Comparison of ENCODE assay signal across 1 cellular context in the genomic region with DNA sequence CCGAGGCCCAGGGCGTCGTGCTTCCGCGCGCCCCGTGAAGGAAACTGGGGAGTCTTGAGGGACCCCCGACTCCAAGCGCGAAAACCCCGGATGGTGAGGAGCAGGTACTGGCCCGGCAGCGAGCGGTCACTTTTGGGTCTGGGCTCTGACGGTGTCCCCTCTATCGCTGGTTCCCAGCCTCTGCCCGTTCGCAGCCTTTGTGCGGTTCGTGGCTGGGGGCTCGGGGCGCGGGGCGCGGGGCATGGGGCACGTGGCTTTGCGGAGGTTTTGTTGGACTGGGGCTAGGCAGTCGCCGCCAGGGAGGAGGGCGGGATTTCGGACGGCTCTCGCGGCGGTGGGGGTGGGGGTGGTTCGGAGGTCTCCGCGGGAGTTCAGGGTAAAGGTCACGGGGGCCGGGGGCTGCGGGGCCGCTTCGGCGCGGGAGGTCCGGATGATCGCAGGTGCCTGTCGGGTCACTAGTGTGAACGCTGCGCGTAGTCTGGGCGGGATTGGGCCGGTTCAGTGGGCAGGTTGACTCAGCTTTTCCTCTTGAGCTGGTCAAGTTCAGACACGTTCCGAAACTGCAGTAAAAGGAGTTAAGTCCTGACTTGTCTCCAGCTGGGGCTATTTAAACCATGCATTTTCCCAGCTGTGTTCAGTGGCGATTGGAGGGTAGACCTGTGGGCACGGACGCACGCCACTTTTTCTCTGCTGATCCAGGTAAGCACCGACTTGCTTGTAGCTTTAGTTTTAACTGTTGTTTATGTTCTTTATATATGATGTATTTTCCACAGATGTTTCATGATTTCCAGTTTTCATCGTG.
TF ChIP-seq lines count a peak whose summit lies in the region.

No MANE protein-coding gene starts in this region.

TF ChIP-seq in HepG2, 621 proteins besides CTCF, POLR2A, EP300 and RAD21 (continued from another document and continues in another):
- TF ChIP-seq, protein P1, sequence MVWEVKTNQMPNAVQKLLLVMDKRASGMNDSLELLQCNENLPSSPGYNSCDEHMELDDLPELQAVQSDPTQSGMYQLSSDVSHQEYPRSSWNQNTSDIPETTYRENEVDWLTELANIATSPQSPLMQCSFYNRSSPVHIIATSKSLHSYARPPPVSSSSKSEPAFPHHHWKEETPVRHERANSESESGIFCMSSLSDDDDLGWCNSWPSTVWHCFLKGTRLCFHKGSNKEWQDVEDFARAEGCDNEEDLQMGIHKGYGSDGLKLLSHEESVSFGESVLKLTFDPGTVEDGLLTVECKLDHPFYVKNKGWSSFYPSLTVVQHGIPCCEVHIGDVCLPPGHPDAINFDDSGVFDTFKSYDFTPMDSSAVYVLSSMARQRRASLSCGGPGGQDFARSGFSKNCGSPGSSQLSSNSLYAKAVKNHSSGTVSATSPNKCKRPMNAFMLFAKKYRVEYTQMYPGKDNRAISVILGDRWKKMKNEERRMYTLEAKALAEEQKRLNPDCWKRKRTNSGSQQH (CRISPR knock-in tag; IDR thresholded peaks at IDR 0.05; ENCODE audit: low read depth) = peak; percentile 61; the same call in 1 of the 2 replicates
- TF ChIP-seq DNMT1 (CRISPR knock-in tag; IDR thresholded peaks at IDR 0.05) (no peak; the same call in 1 of the 2 replicates), HMG20B (CRISPR knock-in tag; conservative IDR thresholded peaks at IDR 0.05) (0 out of 2 replicates have a peak, but pooled peaks have one; percentile 28), ZNF746 (CRISPR knock-in tag; IDR thresholded peaks at IDR 0.05) (peak; percentile 60; the same call in 1 of the 2 replicates), EZH2 (conservative IDR thresholded peaks at IDR 0.05; ENCODE audit: low read depth, low read length) (no peak), ZNF335 (CRISPR knock-in tag; IDR thresholded peaks at IDR 0.05) (no peak), ZNF34 (CRISPR knock-in tag; IDR thresholded peaks at IDR 0.05; ENCODE audit: borderline replicate concordance) (no peak), SMARCC2 (IDR thresholded peaks at IDR 0.05) (no peak), ZNF629 (CRISPR knock-in tag; conservative IDR thresholded peaks at IDR 0.05) (no peak), ZFP41 (CRISPR knock-in tag; IDR thresholded peaks at IDR 0.05; ENCODE audit: borderline replicate concordance) (no peak), ZBTB21 (CRISPR knock-in tag; IDR thresholded peaks at IDR 0.05) (no peak), TCF7 (IDR thresholded peaks at IDR 0.05; ENCODE audit: low read depth) (no peak), KDM1A (CRISPR knock-in tag; IDR thresholded peaks at IDR 0.05) (0 out of 2 replicates have a peak, but pooled peaks have one; percentile 20), ZFY (CRISPR knock-in tag; IDR thresholded peaks at IDR 0.05) (peak; percentile 61; the same call in 1 of the 2 replicates), SRF (IDR thresholded peaks at IDR 0.05; ENCODE audit: low read depth, low read length) (no peak), MTF2 (CRISPR knock-in tag; IDR thresholded peaks at IDR 0.05; ENCODE audit: borderline replicate concordance) (no peak), ZFP36 (IDR thresholded peaks at IDR 0.05; ENCODE audit: borderline replicate concordance, low read depth, low read length, partially characterized antibody) (no peak), ZNF256 (CRISPR knock-in tag; conservative IDR thresholded peaks at IDR 0.05) (no peak), ZSCAN20 (CRISPR knock-in tag; IDR thresholded peaks at IDR 0.05; ENCODE audit: borderline replicate concordance) (no peak), PAWR (CRISPR knock-in tag; IDR thresholded peaks at IDR 0.05; ENCODE audit: borderline replicate concordance) (no peak), ZNF839 (CRISPR knock-in tag; IDR thresholded peaks at IDR 0.05; ENCODE audit: borderline replicate concordance) (no peak), ZNF20 (CRISPR knock-in tag; IDR thresholded peaks at IDR 0.05) (no peak), ATF7 (IDR thresholded peaks at IDR 0.05) (no peak), ATF7 (CRISPR knock-in tag; IDR thresholded peaks at IDR 0.05) (no peak), ZSCAN25 (CRISPR knock-in tag; IDR thresholded peaks at IDR 0.05) (peak; percentile 45; the same call in 1 of the 2 replicates), MLLT10 (CRISPR knock-in tag; IDR thresholded peaks at IDR 0.05) (peak; percentile 98), ZZZ3 (CRISPR knock-in tag; IDR thresholded peaks at IDR 0.05; ENCODE audit: borderline replicate concordance) (0 out of 2 replicates have a peak, but pooled peaks have one; percentile 3), TEAD2 (CRISPR knock-in tag; IDR thresholded peaks at IDR 0.05) (no peak), RFX5 (IDR thresholded peaks at IDR 0.05; ENCODE audit: low read depth, low read length) (no peak), ZNF775 (CRISPR knock-in tag; IDR thresholded peaks at IDR 0.05; ENCODE audit: borderline replicate concordance) (0 out of 2 replicates have a peak, but pooled peaks have one; percentile 28), MXI1 (IDR thresholded peaks at IDR 0.05; ENCODE audit: borderline replicate concordance, low read depth, low read length) (peak; percentile 35; the same call in 2 of the 3 replicates)
- TF ChIP-seq, protein P2, sequence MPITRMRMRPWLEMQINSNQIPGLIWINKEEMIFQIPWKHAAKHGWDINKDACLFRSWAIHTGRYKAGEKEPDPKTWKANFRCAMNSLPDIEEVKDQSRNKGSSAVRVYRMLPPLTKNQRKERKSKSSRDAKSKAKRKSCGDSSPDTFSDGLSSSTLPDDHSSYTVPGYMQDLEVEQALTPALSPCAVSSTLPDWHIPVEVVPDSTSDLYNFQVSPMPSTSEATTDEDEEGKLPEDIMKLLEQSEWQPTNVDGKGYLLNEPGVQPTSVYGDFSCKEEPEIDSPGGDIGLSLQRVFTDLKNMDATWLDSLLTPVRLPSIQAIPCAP (CRISPR knock-in tag; IDR thresholded peaks at IDR 0.05; ENCODE audit: low read depth) = no peak
- TF ChIP-seq, protein P3, sequence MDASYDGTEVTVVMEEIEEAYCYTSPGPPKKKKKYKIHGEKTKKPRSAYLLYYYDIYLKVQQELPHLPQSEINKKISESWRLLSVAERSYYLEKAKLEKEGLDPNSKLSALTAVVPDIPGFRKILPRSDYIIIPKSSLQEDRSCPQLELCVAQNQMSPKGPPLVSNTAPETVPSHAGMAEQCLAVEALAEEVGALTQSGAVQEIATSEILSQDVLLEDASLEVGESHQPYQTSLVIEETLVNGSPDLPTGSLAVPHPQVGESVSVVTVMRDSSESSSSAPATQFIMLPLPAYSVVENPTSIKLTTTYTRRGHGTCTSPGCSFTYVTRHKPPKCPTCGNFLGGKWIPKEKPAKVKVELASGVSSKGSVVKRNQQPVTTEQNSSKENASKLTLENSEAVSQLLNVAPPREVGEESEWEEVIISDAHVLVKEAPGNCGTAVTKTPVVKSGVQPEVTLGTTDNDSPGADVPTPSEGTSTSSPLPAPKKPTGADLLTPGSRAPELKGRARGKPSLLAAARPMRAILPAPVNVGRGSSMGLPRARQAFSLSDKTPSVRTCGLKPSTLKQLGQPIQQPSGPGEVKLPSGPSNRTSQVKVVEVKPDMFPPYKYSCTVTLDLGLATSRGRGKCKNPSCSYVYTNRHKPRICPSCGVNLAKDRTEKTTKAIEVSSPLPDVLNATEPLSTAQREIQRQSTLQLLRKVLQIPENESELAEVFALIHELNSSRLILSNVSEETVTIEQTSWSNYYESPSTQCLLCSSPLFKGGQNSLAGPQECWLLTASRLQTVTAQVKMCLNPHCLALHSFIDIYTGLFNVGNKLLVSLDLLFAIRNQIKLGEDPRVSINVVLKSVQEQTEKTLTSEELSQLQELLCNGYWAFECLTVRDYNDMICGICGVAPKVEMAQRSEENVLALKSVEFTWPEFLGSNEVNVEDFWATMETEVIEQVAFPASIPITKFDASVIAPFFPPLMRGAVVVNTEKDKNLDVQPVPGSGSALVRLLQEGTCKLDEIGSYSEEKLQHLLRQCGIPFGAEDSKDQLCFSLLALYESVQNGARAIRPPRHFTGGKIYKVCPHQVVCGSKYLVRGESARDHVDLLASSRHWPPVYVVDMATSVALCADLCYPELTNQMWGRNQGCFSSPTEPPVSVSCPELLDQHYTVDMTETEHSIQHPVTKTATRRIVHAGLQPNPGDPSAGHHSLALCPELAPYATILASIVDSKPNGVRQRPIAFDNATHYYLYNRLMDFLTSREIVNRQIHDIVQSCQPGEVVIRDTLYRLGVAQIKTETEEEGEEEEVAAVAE (CRISPR knock-in tag; IDR thresholded peaks at IDR 0.05; ENCODE audit: borderline replicate concordance) = no peak
- TF ChIP-seq, protein P4, sequence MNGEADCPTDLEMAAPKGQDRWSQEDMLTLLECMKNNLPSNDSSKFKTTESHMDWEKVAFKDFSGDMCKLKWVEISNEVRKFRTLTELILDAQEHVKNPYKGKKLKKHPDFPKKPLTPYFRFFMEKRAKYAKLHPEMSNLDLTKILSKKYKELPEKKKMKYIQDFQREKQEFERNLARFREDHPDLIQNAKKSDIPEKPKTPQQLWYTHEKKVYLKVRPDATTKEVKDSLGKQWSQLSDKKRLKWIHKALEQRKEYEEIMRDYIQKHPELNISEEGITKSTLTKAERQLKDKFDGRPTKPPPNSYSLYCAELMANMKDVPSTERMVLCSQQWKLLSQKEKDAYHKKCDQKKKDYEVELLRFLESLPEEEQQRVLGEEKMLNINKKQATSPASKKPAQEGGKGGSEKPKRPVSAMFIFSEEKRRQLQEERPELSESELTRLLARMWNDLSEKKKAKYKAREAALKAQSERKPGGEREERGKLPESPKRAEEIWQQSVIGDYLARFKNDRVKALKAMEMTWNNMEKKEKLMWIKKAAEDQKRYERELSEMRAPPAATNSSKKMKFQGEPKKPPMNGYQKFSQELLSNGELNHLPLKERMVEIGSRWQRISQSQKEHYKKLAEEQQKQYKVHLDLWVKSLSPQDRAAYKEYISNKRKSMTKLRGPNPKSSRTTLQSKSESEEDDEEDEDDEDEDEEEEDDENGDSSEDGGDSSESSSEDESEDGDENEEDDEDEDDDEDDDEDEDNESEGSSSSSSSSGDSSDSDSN (CRISPR knock-in tag; IDR thresholded peaks at IDR 0.05) = peak; percentile 67
- TF ChIP-seq, protein P5, sequence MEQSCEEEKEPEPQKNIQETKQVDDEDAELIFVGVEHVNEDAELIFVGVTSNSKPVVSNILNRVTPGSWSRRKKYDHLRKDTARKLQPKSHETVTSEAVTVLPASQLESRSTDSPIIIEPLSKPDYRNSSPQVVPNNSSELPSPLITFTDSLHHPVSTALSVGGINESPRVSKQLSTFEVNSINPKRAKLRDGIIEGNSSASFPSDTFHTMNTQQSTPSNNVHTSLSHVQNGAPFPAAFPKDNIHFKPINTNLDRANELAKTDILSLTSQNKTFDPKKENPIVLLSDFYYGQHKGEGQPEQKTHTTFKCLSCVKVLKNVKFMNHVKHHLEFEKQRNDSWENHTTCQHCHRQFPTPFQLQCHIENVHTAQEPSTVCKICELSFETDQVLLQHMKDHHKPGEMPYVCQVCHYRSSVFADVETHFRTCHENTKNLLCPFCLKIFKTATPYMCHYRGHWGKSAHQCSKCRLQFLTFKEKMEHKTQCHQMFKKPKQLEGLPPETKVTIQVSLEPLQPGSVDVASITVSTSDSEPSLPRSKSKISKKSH (CRISPR knock-in tag; IDR thresholded peaks at IDR 0.05; ENCODE audit: borderline replicate concordance) = no peak
- TF ChIP-seq, protein P6, sequence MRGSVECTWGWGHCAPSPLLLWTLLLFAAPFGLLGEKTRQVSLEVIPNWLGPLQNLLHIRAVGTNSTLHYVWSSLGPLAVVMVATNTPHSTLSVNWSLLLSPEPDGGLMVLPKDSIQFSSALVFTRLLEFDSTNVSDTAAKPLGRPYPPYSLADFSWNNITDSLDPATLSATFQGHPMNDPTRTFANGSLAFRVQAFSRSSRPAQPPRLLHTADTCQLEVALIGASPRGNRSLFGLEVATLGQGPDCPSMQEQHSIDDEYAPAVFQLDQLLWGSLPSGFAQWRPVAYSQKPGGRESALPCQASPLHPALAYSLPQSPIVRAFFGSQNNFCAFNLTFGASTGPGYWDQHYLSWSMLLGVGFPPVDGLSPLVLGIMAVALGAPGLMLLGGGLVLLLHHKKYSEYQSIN (CRISPR knock-in tag; IDR thresholded peaks at IDR 0.05; ENCODE audit: borderline replicate concordance) = peak; percentile 82; the same call in 1 of the 2 replicates
- TF ChIP-seq, protein P7, sequence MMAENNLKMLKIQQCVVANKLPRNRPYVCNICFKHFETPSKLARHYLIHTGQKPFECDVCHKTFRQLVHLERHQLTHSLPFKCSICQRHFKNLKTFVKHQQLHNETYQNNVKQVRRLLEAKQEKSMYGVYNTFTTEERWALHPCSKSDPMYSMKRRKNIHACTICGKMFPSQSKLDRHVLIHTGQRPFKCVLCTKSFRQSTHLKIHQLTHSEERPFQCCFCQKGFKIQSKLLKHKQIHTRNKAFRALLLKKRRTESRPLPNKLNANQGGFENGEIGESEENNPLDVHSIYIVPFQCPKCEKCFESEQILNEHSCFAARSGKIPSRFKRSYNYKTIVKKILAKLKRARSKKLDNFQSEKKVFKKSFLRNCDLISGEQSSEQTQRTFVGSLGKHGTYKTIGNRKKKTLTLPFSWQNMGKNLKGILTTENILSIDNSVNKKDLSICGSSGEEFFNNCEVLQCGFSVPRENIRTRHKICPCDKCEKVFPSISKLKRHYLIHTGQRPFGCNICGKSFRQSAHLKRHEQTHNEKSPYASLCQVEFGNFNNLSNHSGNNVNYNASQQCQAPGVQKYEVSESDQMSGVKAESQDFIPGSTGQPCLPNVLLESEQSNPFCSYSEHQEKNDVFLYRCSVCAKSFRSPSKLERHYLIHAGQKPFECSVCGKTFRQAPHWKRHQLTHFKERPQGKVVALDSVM (CRISPR knock-in tag; IDR thresholded peaks at IDR 0.05) = no peak
- TF ChIP-seq, protein P8, sequence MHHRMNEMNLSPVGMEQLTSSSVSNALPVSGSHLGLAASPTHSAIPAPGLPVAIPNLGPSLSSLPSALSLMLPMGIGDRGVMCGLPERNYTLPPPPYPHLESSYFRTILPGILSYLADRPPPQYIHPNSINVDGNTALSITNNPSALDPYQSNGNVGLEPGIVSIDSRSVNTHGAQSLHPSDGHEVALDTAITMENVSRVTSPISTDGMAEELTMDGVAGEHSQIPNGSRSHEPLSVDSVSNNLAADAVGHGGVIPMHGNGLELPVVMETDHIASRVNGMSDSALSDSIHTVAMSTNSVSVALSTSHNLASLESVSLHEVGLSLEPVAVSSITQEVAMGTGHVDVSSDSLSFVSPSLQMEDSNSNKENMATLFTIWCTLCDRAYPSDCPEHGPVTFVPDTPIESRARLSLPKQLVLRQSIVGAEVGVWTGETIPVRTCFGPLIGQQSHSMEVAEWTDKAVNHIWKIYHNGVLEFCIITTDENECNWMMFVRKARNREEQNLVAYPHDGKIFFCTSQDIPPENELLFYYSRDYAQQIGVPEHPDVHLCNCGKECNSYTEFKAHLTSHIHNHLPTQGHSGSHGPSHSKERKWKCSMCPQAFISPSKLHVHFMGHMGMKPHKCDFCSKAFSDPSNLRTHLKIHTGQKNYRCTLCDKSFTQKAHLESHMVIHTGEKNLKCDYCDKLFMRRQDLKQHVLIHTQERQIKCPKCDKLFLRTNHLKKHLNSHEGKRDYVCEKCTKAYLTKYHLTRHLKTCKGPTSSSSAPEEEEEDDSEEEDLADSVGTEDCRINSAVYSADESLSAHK (CRISPR knock-in tag; IDR thresholded peaks at IDR 0.05; ENCODE audit: borderline replicate concordance) = no peak
